Comparison of ENCODE assay signal across 21 cellular contexts in the genomic region with DNA sequence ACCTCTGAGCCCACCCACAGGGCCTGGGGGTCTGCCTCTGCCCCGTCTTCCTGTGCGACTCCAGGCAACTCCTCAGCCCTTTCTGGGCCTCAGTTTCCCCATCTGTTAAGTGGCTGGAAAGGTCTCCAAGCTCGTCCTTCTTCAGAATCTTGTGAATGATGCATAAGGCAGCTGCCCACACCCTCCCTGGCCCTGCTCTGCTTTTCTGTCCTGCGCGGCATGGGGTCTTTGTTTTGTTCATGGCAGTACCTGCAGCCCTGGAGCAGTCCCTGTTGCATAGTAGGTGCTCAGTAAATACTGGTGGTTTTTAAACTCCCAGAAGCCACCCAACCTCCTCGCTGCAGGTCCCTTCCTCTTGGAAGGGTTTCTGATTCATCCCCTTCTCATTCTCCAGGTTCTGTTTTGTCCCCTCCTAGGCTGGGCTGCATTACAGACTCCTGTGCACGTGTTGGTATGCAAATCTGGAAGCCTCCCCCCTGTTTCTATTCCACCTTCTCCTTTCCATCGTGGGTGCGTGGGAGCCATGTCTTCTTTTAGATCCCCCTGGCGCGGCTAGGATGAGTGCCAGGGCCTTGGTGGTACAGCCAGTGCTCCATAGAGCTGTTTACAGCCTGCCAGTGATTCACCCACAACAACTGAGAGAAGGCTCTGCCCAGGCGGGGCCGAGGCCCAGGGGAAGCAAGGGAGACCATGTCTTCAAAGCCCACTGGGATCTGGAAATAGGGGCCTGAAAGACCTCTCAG. TPM values are rescaled to one million over a fixed set of nuclear protein-coding genes. Genes with fewer than 3 reads are reported as not detected.
DNase-seq lines count a peak whose midpoint lies in the region; ATAC-seq, FAIRE-seq and TF ChIP-seq lines count a peak whose summit lies in the region.
"Had no signal": no experiment of that assay in that cellular context is flagged by ENCODE, and none has a peak within 500 bp of the region (broad histone marks: within the 10 kb centered on the region; RNA-seq: fewer than 3 reads in every experiment).

No MANE protein-coding gene starts in this region.

- no peak overlapping the region for H2BK120ac ChIP-seq in mesenchymal stem cell (ENCODE audit: low read depth, low read length)

- TF ChIP-seq POLR2A in K562 (conservative IDR thresholded peaks at IDR 0.05): no peak

- H2BK5ac ChIP-seq in mesenchymal stem cell (ENCODE audit: low read depth, low read length, poor library complexity, severe bottlenecking): no peak overlapping the region

- H3K9ac ChIP-seq in mammary epithelial cell (ENCODE audit: insufficient read depth, low read length): no peak overlapping the region
- H3K9ac ChIP-seq in K562 (ENCODE audit: insufficient read depth in 1 of 2, low read depth in 2 of 2, low read length in 2 of 2): no peak overlapping the region
- H3K9ac ChIP-seq in mesenchymal stem cell (ENCODE audit: low read length): peak overlapping the region; percentile 63

- peaks cover 10% of the 10 kb centered on the region for H3K36me3 Mint-ChIP-seq in MCF 10A (ENCODE audit: insufficient read depth, unreplicated experiment)
- H3K36me3 Mint-ChIP-seq: activated naive CD4-positive, alpha-beta T cell treated with anti-CD3 and anti-CD28 coated beads, Interleukin-2, amount 50 U/mL, for 24 hours; CD4-positive, CD25-positive, alpha-beta regulatory T cell; type B pancreatic cell had no signal

- H3K4me1 Mint-ChIP-seq in MCF 10A (ENCODE audit: insufficient read depth, unreplicated experiment): peaks cover 44% of the 10 kb centered on the region
- H3K4me1 Mint-ChIP-seq: activated naive CD4-positive, alpha-beta T cell treated with anti-CD3 and anti-CD28 coated beads, Interleukin-2, amount 50 U/mL, for 24 hours; CD4-positive, CD25-positive, alpha-beta regulatory T cell had no signal

- no peak overlapping the region for H3K18ac ChIP-seq in mesenchymal stem cell (ENCODE audit: low read depth in 1 of 2, low read length in 2 of 2)

- H4K91ac ChIP-seq in mesenchymal stem cell (ENCODE audit: low read length): no peak overlapping the region

- H3K4me2 ChIP-seq in mammary epithelial cell (ENCODE audit: insufficient read depth, low read depth, low read length) (no peak overlapping the region), K562 (ENCODE audit: insufficient read depth, low read length) (no peak overlapping the region), mesenchymal stem cell (ENCODE audit: low read length, poor library complexity, severe bottlenecking) (no peak overlapping the region)

- FAIRE-seq in K562 (lab: Jason Lieb, UNC): no peak
- FAIRE-seq: small intestine had no signal

- no peak for TF ChIP-seq EP300 in K562 (IDR thresholded peaks at IDR 0.05; ENCODE audit: low read length)

- peak overlapping the region; percentile 3 for H3K27ac Mint-ChIP-seq in MCF 10A (ENCODE audit: low read depth, unreplicated experiment)
- H3K27ac Mint-ChIP-seq: activated CD8-positive, alpha-beta T cell treated with anti-CD3 and anti-CD28 coated beads, Interleukin-2, amount 10 ng/mL, durations not matched to agents 7 days and 5 days; activated naive CD4-positive, alpha-beta T cell treated with anti-CD3 and anti-CD28 coated beads, Interleukin-2, amount 50 U/mL, for 24 hours; CD4-positive, CD25-positive, alpha-beta regulatory T cell; type B pancreatic cell had no signal

- H3K79me1 ChIP-seq in mesenchymal stem cell (replicated peaks; ENCODE audit: low read length, poor library complexity, severe bottlenecking): no peaks in the 10 kb centered on the region

- no peak overlapping the region for H2BK15ac ChIP-seq in mesenchymal stem cell (ENCODE audit: low read depth, poor library complexity, severe bottlenecking)

- H3K36me3 ChIP-seq in mammary epithelial cell (ENCODE audit: insufficient read depth, low read length) (no peaks in the 10 kb centered on the region), K562 (ENCODE audit: control insufficient read depth, insufficient read depth, low read length) (no peaks in the 10 kb centered on the region), mesenchymal stem cell (ENCODE audit: control insufficient read depth in 1 of 2, insufficient read depth in 2 of 2, low read depth in 1 of 2, low read length in 2 of 2) (no peaks in the 10 kb centered on the region), A673 (ENCODE audit: insufficient read depth, low read length, poor library complexity, severe bottlenecking) (no peaks in the 10 kb centered on the region)
- H3K36me3 ChIP-seq: HAP-1 had no signal

- BruUV-seq in MCF 10A (replicated peaks; lab: Mats Ljungman, UMichigan) (no TSS peak), mammary epithelial cell (replicated peaks; lab: Mats Ljungman, UMichigan) (no TSS peak), K562 (replicated peaks; lab: Mats Ljungman, UMichigan) (no TSS peak), A673 (replicated peaks; lab: Mats Ljungman, UMichigan) (no TSS peak)

- ATAC-seq in K562: no peak
- ATAC-seq: activated CD8-positive, alpha-beta T cell treated with anti-CD3 and anti-CD28 coated beads, Interleukin-2, amount 10 ng/mL, durations not matched to agents 7 days and 5 days; Panc1 had no signal

- H3K4ac ChIP-seq in mesenchymal stem cell (ENCODE audit: low read depth in 1 of 2, low read length in 2 of 2): no peak overlapping the region

- H2BK12ac ChIP-seq in mesenchymal stem cell (ENCODE audit: low read length in 2 of 2): no peak overlapping the region

- H3K27me3 ChIP-seq in mammary epithelial cell (ENCODE audit: insufficient read depth, low read length) (no peaks in the 10 kb centered on the region), K562 (ENCODE audit: control insufficient read depth in 2 of 2, insufficient read depth in 2 of 2, low read length in 2 of 2) (peaks cover 12 to 57% of the 10 kb centered on the region in 2 experiments), mesenchymal stem cell (ENCODE audit: control insufficient read depth in 1 of 2, insufficient read depth in 1 of 2, low read length in 2 of 2) (peaks cover 9 to 65% of the 10 kb centered on the region in 2 experiments), A673 (replicated peaks; ENCODE audit: insufficient read depth, low read depth, low read length, poor library complexity) (no peaks in the 10 kb centered on the region)

- no peaks in the 10 kb centered on the region for H3K27me3 Mint-ChIP-seq in MCF 10A (ENCODE audit: insufficient read depth, unreplicated experiment)

- H2AK5ac ChIP-seq in mesenchymal stem cell (ENCODE audit: low read length, severe bottlenecking): no peak overlapping the region

- no peaks in the 10 kb centered on the region for H3K9me1 ChIP-seq in K562 (ENCODE audit: control insufficient read depth, insufficient read depth, low read length)

- in situ Hi-C loops in mammary epithelial cell (cut with MboI; ENCODE audit: low sequenced_read_pairs in 2 of 2): no loop called here
- in situ Hi-C loops in K562 (cut with MboI): no loop called here

- dilution Hi-C loops in mammary epithelial cell (cut with HindIII; ENCODE audit: low sequenced_read_pairs): loop anchor here (5.0 kb wide), 1 partner anchor 97 kb away; no protein-coding TSS in a partner anchor

- H3K9me3 ChIP-seq in mammary epithelial cell (replicated peaks; ENCODE audit: insufficient read depth, low read length) (no peaks in the 10 kb centered on the region), K562 (replicated peaks; ENCODE audit: control insufficient read depth, insufficient read depth, low read depth, low read length) (no peaks in the 10 kb centered on the region), mesenchymal stem cell (ENCODE audit: control insufficient read depth, low read length) (no peaks in the 10 kb centered on the region), A673 (ENCODE audit: low read depth, low read length, poor library complexity, severe bottlenecking) (no peaks in the 10 kb centered on the region)
- H3K9me3 ChIP-seq: HAP-1 had no signal

- H3K4me1 ChIP-seq in mammary epithelial cell (ENCODE audit: insufficient read depth, low read length) (peaks cover 45% of the 10 kb centered on the region), K562 (replicated peaks in 1 of 2; ENCODE audit: control insufficient read depth in 2 of 2, insufficient read depth in 2 of 2, low read length in 2 of 2) (peaks cover 0 to 9% of the 10 kb centered on the region in 2 experiments; a peak in 3 of 5 replicates), mesenchymal stem cell (ENCODE audit: control insufficient read depth, insufficient read depth, low read depth, low read length) (peaks cover 23% of the 10 kb centered on the region), A673 (ENCODE audit: insufficient read depth, low read length, poor library complexity, severe bottlenecking) (peaks cover 11% of the 10 kb centered on the region)
- H3K4me1 ChIP-seq: HAP-1 had no signal

- no peak overlapping the region for H3K14ac ChIP-seq in mesenchymal stem cell (ENCODE audit: low read length in 2 of 2)

- no peak for TF ChIP-seq RAD21 in K562 (CRISPR knock-in tag; conservative IDR thresholded peaks at IDR 0.05 in 1 of 2, IDR thresholded peaks at IDR 0.05 in 1 of 2)

- no peak overlapping the region for H4K8ac ChIP-seq in mesenchymal stem cell (ENCODE audit: low read length)

- no peaks in the 10 kb centered on the region for H3K9me3 Mint-ChIP-seq in MCF 10A (ENCODE audit: unreplicated experiment)
- H3K9me3 Mint-ChIP-seq: activated naive CD4-positive, alpha-beta T cell treated with anti-CD3 and anti-CD28 coated beads, Interleukin-2, amount 50 U/mL, for 24 hours; type B pancreatic cell had no signal

- H3K27ac ChIP-seq in mammary epithelial cell (ENCODE audit: insufficient read depth, low read depth, low read length): no peak overlapping the region
- H3K27ac ChIP-seq in K562 (ENCODE audit: extremely low read depth, low read depth, low read length): no peak overlapping the region
- no peak overlapping the region for H3K27ac ChIP-seq in mesenchymal stem cell (ENCODE audit: low read length, poor library complexity, severe bottlenecking)
- H3K27ac ChIP-seq in A673 (ENCODE audit: low read depth, low read length, poor library complexity, severe bottlenecking): no peak overlapping the region

- CTCF ChIA-PET in MCF 10A (lab: Yijun Ruan, JAX): no interaction called here
- CTCF ChIA-PET in mammary epithelial cell (lab: Charles Lee; ENCODE audit: low non-redundant PET): no interaction called here
- CTCF ChIA-PET in K562 (lab: Yijun Ruan, JAX; ENCODE audit: low intra/inter-chr PET ratio): no interaction called here
- CTCF ChIA-PET in A673 (lab: Charles Lee): no interaction called here

- no peak overlapping the region for H2AFZ ChIP-seq in mammary epithelial cell (ENCODE audit: low read depth, low read length)
- no peak overlapping the region for H2AFZ ChIP-seq in K562 (ENCODE audit: low read depth, low read length)
- H2AFZ ChIP-seq in mesenchymal stem cell (ENCODE audit: low read depth, low read length): no peak overlapping the region

- whole genome bisulfite sequencing in mammary epithelial cell (ENCODE audit: low coverage, missing lambda C conversion rate): 85% methylated on average over 13 of the region's 13 CpGs
- 13% methylated on average over 13 of the region's 13 CpGs for WGBS in K562 (ENCODE audit: insufficient coverage, low coverage, missing lambda C conversion rate)
- WGBS in mesenchymal stem cell: 66% methylated on average over 11 of the region's 13 CpGs

- POLR2A ChIA-PET in MCF 10A (lab: Yijun Ruan, JAX): interaction anchor here (1.8 to 2.3 kb wide), 2 partner anchors 13 to 16 kb away, joined by 9 to 12 read pairs; no protein-coding TSS in a partner anchor
- POLR2A ChIA-PET in K562 (lab: Yijun Ruan, JAX): interaction anchor here (0.7 to 1.3 kb wide), 5 partner anchors 10 to 33 kb away, joined by 3 to 4 read pairs (median 3); no protein-coding TSS in a partner anchor
- POLR2A ChIA-PET in A673 (lab: Charles Lee; ENCODE audit: low non-redundant PET): no interaction called here

- H3K23ac ChIP-seq in mesenchymal stem cell (ENCODE audit: low read length in 2 of 2): peak overlapping the region in 1 of 2 experiments; percentile 6

- no peak overlapping the region for H3K4me3 Mint-ChIP-seq in MCF 10A (ENCODE audit: unreplicated experiment)
- H3K4me3 Mint-ChIP-seq: activated CD8-positive, alpha-beta T cell treated with anti-CD3 and anti-CD28 coated beads, Interleukin-2, amount 10 ng/mL, durations not matched to agents 7 days and 5 days; activated naive CD4-positive, alpha-beta T cell treated with anti-CD3 and anti-CD28 coated beads, Interleukin-2, amount 50 U/mL, for 24 hours; CD4-positive, CD25-positive, alpha-beta regulatory T cell; type B pancreatic cell had no signal

- TF ChIP-seq CTCF in MCF 10A (IDR thresholded peaks at IDR 0.05; ENCODE audit: unreplicated experiment): no peak
- no peak for TF ChIP-seq CTCF in mammary epithelial cell (conservative IDR thresholded peaks at IDR 0.05 in 1 of 2, IDR thresholded peaks at IDR 0.05 in 1 of 2; ENCODE audit: extremely low read depth in 1 of 2, insufficient read depth in 1 of 2, low read depth in 1 of 2, low read length in 2 of 2)
- TF ChIP-seq CTCF in K562 (IDR thresholded peaks at IDR 0.05 in 2 of 3, conservative IDR thresholded peaks at IDR 0.05 in 1 of 3; ENCODE audit: insufficient read depth in 2 of 3, low read depth in 1 of 3, low read length in 3 of 3): no peak
- TF ChIP-seq CTCF in A673 (conservative IDR thresholded peaks at IDR 0.05; ENCODE audit: low read depth, low read length): no peak

- DNase-seq in MCF 10A (ENCODE audit: unreplicated experiment): no peak
- DNase-seq in mammary epithelial cell: no peak
- DNase-seq in K562 (ENCODE audit: extremely low read depth in 1 of 4, low spot score in 3 of 4): no peak
- no peak for DNase-seq in mesenchymal stem cell
- DNase-seq in superior temporal gyrus (ENCODE audit: extremely low spot score): peak; percentile 61
- no peak for DNase-seq in NCI-H345 (lab: John Stamatoyannopoulos, UW)
- no peak for DNase-seq in A673 (ENCODE audit: low spot score)
- no peak for DNase-seq in HCEC 1CT
- DNase-seq: 8988T; activated CD8-positive, alpha-beta T cell treated with anti-CD3 and anti-CD28 coated beads, Interleukin-2, amount 10 ng/mL, durations not matched to agents 7 days and 5 days; activated T-cell treated with anti-CD3 and anti-CD28 coated beads, Interleukin-2, amount 50 U/mL, for 48 hours; CD4-positive, CD25-positive, alpha-beta regulatory T cell; Karpas-422; NCI-H1417 treated with DMSO at 0.1 percent for 48 hours; NCI-H2171; NCI-H774 had no signal

- H3K79me2 ChIP-seq in mammary epithelial cell (ENCODE audit: insufficient read depth, low read length) (no peaks in the 10 kb centered on the region), K562 (ENCODE audit: control insufficient read depth, insufficient read depth, low read length) (no peaks in the 10 kb centered on the region)

- H3K4me3 ChIP-seq in mammary epithelial cell (replicated peaks in 1 of 3; ENCODE audit: insufficient read depth in 1 of 3, low read depth in 2 of 3, low read length in 3 of 3): no peak overlapping the region
- H3K4me3 ChIP-seq in K562: no peak overlapping the region
- peak overlapping the region in 1 of 2 experiments; percentile 62 for H3K4me3 ChIP-seq in mesenchymal stem cell (ENCODE audit: insufficient read depth in 1 of 2, low read depth in 1 of 2, low read length in 2 of 2)
- H3K4me3 ChIP-seq in A673 (ENCODE audit: low read depth, low read length, poor library complexity, severe bottlenecking): no peak overlapping the region
- H3K4me3 ChIP-seq: HAP-1 had no signal

- intact Hi-C loops in MCF 10A (cut with micrococcal nuclease) (no loop called here), mammary epithelial cell (cut with micrococcal nuclease) (no loop called here), K562 (cut with micrococcal nuclease) (no loop called here), A673 (cut with micrococcal nuclease; ENCODE audit: unreplicated experiment) (no loop called here)

- H4K20me1 ChIP-seq in mammary epithelial cell (ENCODE audit: insufficient read depth, low read length) (no peaks in the 10 kb centered on the region), K562 (replicated peaks; ENCODE audit: control insufficient read depth, insufficient read depth, low read length) (peaks cover 30% of the 10 kb centered on the region)

RNA-seq across cellular contexts. Expression of a gene that starts 19.3 kb away (rescaled TPM):
- total RNA-seq in MCF 10A (2022) (25.2 and 57.7 TPM in 2 replicates), mammary epithelial cell (10 to 100 TPM in 1 of 2 donors, 1 to 10 TPM in 1; 4.7 to 17.7 TPM), K562 (2014; rRNA removed) (0.20 and 0.27 TPM in 2 replicates), K562 (2014; rRNA removed; fragmentation: Illumina TruSeq; extraction: Trizol) (0.11 and 0.13 TPM in 2 replicates), K562 (2015; rRNA removed; fragmentation: Illumina TruSeq; extraction: Trizol) (0.11 and 0.15 TPM in 2 replicates), K562 (2021) (0.47 and 0.51 TPM in 2 replicates), A673 (2021) (1.3 and 2.0 TPM in 2 replicates)
- polyA plus RNA-seq in mammary epithelial cell (6.9 TPM), K562 (2011; rRNA removed) (0.11 and 0.20 TPM in 2 replicates), K562 (2014; fragmentation: Illumina TruSeq; extraction: Trizol) (0.21 TPM in 2 replicates), K562 (2014; fragmentation: Nextera tagmentation; extraction: Ambion mirVana) (under 1 TPM in 1 of 2 experiments, not detected in 1; 0.01 TPM), K562 (2014; rRNA removed) (0.13 and 0.28 TPM in 2 replicates)
- 21.2 TPM for polyA minus RNA-seq in mammary epithelial cell
- total RNA-seq in K562 (2011; cell fraction: chromatin; rRNA removed; ENCODE audit: low replicate concordance): 0.12 and 0.28 TPM in 2 replicates
- total RNA-seq in K562 (2011; cell fraction: nucleolus; rRNA removed): 0.33 and 0.39 TPM in 2 replicates
- 0.44 and 0.53 TPM in 2 replicates for total RNA-seq in K562 (2011; cell fraction: nucleoplasm; rRNA removed)
- polyA plus RNA-seq in K562 (2011; cell fraction: cytosol; rRNA removed): 0.15 and 0.24 TPM in 2 replicates
- 0.17 and 0.21 TPM in 2 replicates for polyA plus RNA-seq in K562 (2011; cell fraction: nucleus; rRNA removed)
- 0.21 and 0.33 TPM in 2 replicates for polyA plus RNA-seq in K562 (2012)
- polyA minus RNA-seq in K562 (2011; rRNA and poly(A)+ RNA removed): 0.06 and 0.35 TPM in 2 replicates
- not detected in 2 replicates for polyA minus RNA-seq in K562 (2011; cell fraction: cytosol; rRNA and poly(A)+ RNA removed)
- polyA minus RNA-seq in K562 (2011; cell fraction: nucleus; rRNA and poly(A)+ RNA removed): 0.27 TPM in 1 of 2 replicates, not detected in the other
- 0.06 TPM for polyA plus RNA-seq in mesenchymal stem cell (2013, experiment 1 of 2)
- under 0.01 TPM for polyA plus RNA-seq in mesenchymal stem cell (2013, experiment 2 of 2)
- total RNA-seq: activated CD8-positive, alpha-beta T cell treated with anti-CD3 and anti-CD28 coated beads, Interleukin-2, amount 10 ng/mL, durations not matched to agents 7 days and 5 days had no signal
- polyA plus RNA-seq: CD4-positive, CD25-positive, alpha-beta regulatory T cell had no signal
